In genomic region chr16:5097470-5098220, GRCh38 we compare ENCODE assay signal across 7 cellular contexts. TPM values are rescaled to one million over a fixed set of nuclear protein-coding genes. Genes with fewer than 3 reads are reported as not detected.
DNase-seq lines count a peak whose midpoint lies in the region; ATAC-seq, FAIRE-seq and TF ChIP-seq lines count a peak whose summit lies in the region.
"Not testable (repeated sequence)": the region's sequence is repeated elsewhere in the genome, so short reads cannot be mapped to it uniquely, and the experiment has no call there.

A gene with protein sequence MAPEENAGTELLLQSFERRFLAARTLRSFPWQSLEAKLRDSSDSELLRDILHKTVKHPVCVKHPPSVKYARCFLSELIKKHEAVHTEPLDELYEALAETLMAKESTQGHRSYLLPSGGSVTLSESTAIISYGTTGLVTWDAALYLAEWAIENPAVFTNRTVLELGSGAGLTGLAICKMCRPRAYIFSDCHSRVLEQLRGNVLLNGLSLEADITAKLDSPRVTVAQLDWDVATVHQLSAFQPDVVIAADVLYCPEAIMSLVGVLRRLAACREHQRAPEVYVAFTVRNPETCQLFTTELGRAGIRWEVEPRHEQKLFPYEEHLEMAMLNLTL (minus strand): TSS chr16:5097795. CDS start chr16:5097739, 56 bp downstream.

- H3K27me3 ChIP-seq in GM12878 (replicated peaks in 1 of 2; ENCODE audit: control insufficient read depth in 2 of 2, insufficient read depth in 2 of 2, low read length in 1 of 2) = not testable (repeated sequence)

- peak; percentile 72 for DNase-seq in GM18507 (ENCODE audit: extremely low spot score, insufficient read length, low read depth)
- DNase-seq in NCI-H2081 (lab: John Stamatoyannopoulos, UW) = peak; percentile 96 to 97
- DNase-seq in T-helper 9 cell = peak; percentile 84
- peak; percentile 93 for DNase-seq in GM12878 (ENCODE audit: low read depth, low spot score)
- DNase-seq in hippocampal formation (lab: John Stamatoyannopoulos, UW) = peak; percentile 97 to 100
- peak; percentile 96 for DNase-seq in retina

- in situ Hi-C loops in GM12878 (cut with MboI) = not testable (repeated sequence)

- POLR2A ChIA-PET in GM12878 (lab: Charles Lee) = interaction anchor here (0.6 to 1.1 kb wide), 3 partner anchors 62 to 109 kb away, joined by 3 read pairs; no protein-coding TSS in a partner anchor

- BruUV-seq in GM12878 (replicated peaks; lab: Mats Ljungman, UMichigan) = not testable (repeated sequence)

- TF ChIP-seq EP300 in GM12878 (IDR thresholded peaks at IDR 0.05; ENCODE audit: borderline replicate concordance in 1 of 2, control insufficient read depth in 1 of 2, low read depth in 2 of 2, low read length in 2 of 2) = not testable (repeated sequence)

- not testable (repeated sequence) for H3K79me2 ChIP-seq in GM12878 (ENCODE audit: control insufficient read depth, insufficient read depth, low read length)

- intact Hi-C loops in GM12878 (cut with micrococcal nuclease; ENCODE audit: unreplicated experiment) = loop anchor here (10.0 kb wide), 3 partner anchors 57 to 253 kb away; partner anchors contain the start of genes GLYR1 and UBN1

- CTCF ChIA-PET in GM12878 (lab: Yijun Ruan, JAX) = interaction anchor here (0.6 to 0.7 kb wide), 2 partner anchors 61 to 240 kb away, joined by 3 read pairs; no protein-coding TSS in a partner anchor

- H3K4me1 ChIP-seq in GM12878 (ENCODE audit: control insufficient read depth, insufficient read depth, low read length) = not testable (repeated sequence)

- SMC1A ChIA-PET in GM12878 (lab: Charles Lee; ENCODE audit: uncharacterized antibody, unreplicated experiment) = interaction anchor here (0.7 to 1.1 kb wide), 3 partner anchors 10 to 249 kb away, joined by 3 to 4 read pairs (median 4); no protein-coding TSS in a partner anchor

- 1% methylated on average over 52 of the region's 67 CpGs for WGBS in GM12878 (ENCODE audit: insufficient coverage, insufficient replicate concordance, low lambda C conversion rate, missing lambda C conversion rate)

- peak; percentile 61; the same call in 1 of the 2 replicates for TF ChIP-seq POLR2A in GM12878 (IDR thresholded peaks at IDR 0.05; ENCODE audit: low read depth, low read length)

- peak; percentile 90 for FAIRE-seq in GM18507 (lab: Jason Lieb, UNC)
- FAIRE-seq in GM12878 (lab: Jason Lieb, UNC) = peak; percentile 93

- RAD21 ChIA-PET in GM12878 (lab: Charles Lee; ENCODE audit: unreplicated experiment) = interaction anchor here (1.1 kb wide), 1 partner anchor 142 kb away, joined by 3 read pairs; no protein-coding TSS in a partner anchor

- H2AFZ ChIP-seq in GM12878 (ENCODE audit: control insufficient read depth, low read depth, low read length) = peak within 1 kb of the TSS; percentile 65

- TF ChIP-seq RAD21 in GM12878 (IDR thresholded peaks at IDR 0.05; ENCODE audit: insufficient read depth, low read depth, low read length) = not testable (repeated sequence)

- 0 out of 6 replicates have a peak, but pooled peaks of 1 of the 3 experiments have one; percentile 7 for TF ChIP-seq CTCF in GM12878 (IDR thresholded peaks at IDR 0.05 in 2 of 3, conservative IDR thresholded peaks at IDR 0.05 in 1 of 3; ENCODE audit: control insufficient read depth in 2 of 3, extremely low read depth in 1 of 3, insufficient read depth in 1 of 3, low read depth in 3 of 3, low read length in 3 of 3)

- not testable (repeated sequence) for H3K9me3 ChIP-seq in GM12878 (replicated peaks; ENCODE audit: control insufficient read depth, insufficient read depth, low read length)

- H3K4me2 ChIP-seq in GM12878 (ENCODE audit: control insufficient read depth, insufficient read depth) = peak within 1 kb of the TSS; percentile 62

- peak; percentile 98 for ATAC-seq in HG03025 (IDR thresholded peaks at IDR 0.05; ENCODE audit: low FRiP score, unreplicated experiment)
- peak; percentile 100 for ATAC-seq in GM12878

- H3K9ac ChIP-seq in GM12878 (ENCODE audit: control insufficient read depth, insufficient read depth, low read length) = peak within 1 kb of the TSS; percentile 60

- H4K20me1 ChIP-seq in GM12878 (ENCODE audit: control insufficient read depth, insufficient read depth) = not testable (repeated sequence)

- peak within 1 kb of the TSS; percentile 48 for H3K27ac ChIP-seq in GM12878 (ENCODE audit: control insufficient read depth, insufficient read depth)

- not testable (repeated sequence) for H3K36me3 ChIP-seq in GM12878 (ENCODE audit: control insufficient read depth in 2 of 2, insufficient read depth in 2 of 2, low read length in 1 of 2)

- peak within 1 kb of the TSS; percentile 73 for H3K4me3 ChIP-seq in GM12878

TF ChIP-seq in GM12878, 131 proteins besides CTCF, POLR2A, EP300 and RAD21 (continues in another document):
- TF ChIP-seq GATAD2B (conservative IDR thresholded peaks at IDR 0.05; ENCODE audit: low read depth) (peak; percentile 55; the same call in 1 of the 2 replicates), IRF3 (IDR thresholded peaks at IDR 0.05) (peak; percentile 22; the same call in 1 of the 2 replicates), RELB (IDR thresholded peaks at IDR 0.05; ENCODE audit: low read depth) (peak; percentile 59), TAF1 (IDR thresholded peaks at IDR 0.05; ENCODE audit: borderline replicate concordance, low read depth, low read length) (peak; percentile 36; the same call in 1 of the 2 replicates), MAX (IDR thresholded peaks at IDR 0.05; ENCODE audit: low read depth, low read length) (peak; percentile 17; the same call in 1 of the 2 replicates), IKZF2 (IDR thresholded peaks at IDR 0.05) (peak in 1 of 2 experiments; percentile 52; a peak in 2 of 4 replicates), MEF2B (IDR thresholded peaks at IDR 0.05; ENCODE audit: partially characterized antibody, poor library complexity, severe bottlenecking) (peak; percentile 67), RELA (IDR thresholded peaks at IDR 0.05; ENCODE audit: borderline replicate concordance, partially characterized antibody) (peak; percentile 44), IKZF1 (conservative IDR thresholded peaks at IDR 0.05) (0 out of 2 replicates have a peak, but pooled peaks have one; percentile 30), HDGF (IDR thresholded peaks at IDR 0.05) (peak; percentile 95; the same call in 1 of the 2 replicates)
- TF ChIP-seq, protein P1, sequence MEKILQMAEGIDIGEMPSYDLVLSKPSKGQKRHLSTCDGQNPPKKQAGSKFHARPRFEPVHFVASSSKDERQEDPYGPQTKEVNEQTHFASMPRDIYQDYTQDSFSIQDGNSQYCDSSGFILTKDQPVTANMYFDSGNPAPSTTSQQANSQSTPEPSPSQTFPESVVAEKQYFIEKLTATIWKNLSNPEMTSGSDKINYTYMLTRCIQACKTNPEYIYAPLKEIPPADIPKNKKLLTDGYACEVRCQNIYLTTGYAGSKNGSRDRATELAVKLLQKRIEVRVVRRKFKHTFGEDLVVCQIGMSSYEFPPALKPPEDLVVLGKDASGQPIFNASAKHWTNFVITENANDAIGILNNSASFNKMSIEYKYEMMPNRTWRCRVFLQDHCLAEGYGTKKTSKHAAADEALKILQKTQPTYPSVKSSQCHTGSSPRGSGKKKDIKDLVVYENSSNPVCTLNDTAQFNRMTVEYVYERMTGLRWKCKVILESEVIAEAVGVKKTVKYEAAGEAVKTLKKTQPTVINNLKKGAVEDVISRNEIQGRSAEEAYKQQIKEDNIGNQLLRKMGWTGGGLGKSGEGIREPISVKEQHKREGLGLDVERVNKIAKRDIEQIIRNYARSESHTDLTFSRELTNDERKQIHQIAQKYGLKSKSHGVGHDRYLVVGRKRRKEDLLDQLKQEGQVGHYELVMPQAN (conservative IDR thresholded peaks at IDR 0.05) = peak; percentile 80

RNA-seq across cellular contexts. Expression of the gene that starts here (rescaled TPM):
- total RNA-seq in GM12878 (2013; cell fraction: nucleolus; rRNA removed) = 7.9 and 8.5 TPM in 2 replicates
- 19.0 and 21.0 TPM in 2 replicates for total RNA-seq in GM12878 (2014; rRNA removed)
- total RNA-seq in GM12878 (2014; rRNA removed; fragmentation: Illumina TruSeq; extraction: Trizol) = 8.6 and 9.5 TPM in 2 replicates
- 17.5 and 19.0 TPM in 2 replicates for total RNA-seq in GM12878 (2021)
- 2.8 TPM for polyA plus RNA-seq in GM12878 (2011; ENCODE audit: low read depth)
- polyA plus RNA-seq in GM12878 (2011; rRNA removed) = 4.9 and 8.6 TPM in 2 replicates
- 10.6 and 16.4 TPM in 2 replicates for polyA plus RNA-seq in GM12878 (2011; cell fraction: cytosol; rRNA removed)
- polyA plus RNA-seq in GM12878 (2011; cell fraction: nucleus; rRNA removed) = 17.8 and 24.9 TPM in 2 replicates
- polyA plus RNA-seq in GM12878 (2012) = 6.3 and 6.7 TPM in 2 replicates
- polyA plus RNA-seq in GM12878 (2014; fragmentation: Illumina TruSeq; extraction: Trizol) = 5.0 and 9.5 TPM in 2 replicates
- polyA plus RNA-seq in GM12878 (2014; fragmentation: Nextera tagmentation; extraction: Ambion mirVana) = 1 to 10 TPM; 3.8 to 4.8 TPM
- polyA plus RNA-seq in GM12878 (2014; rRNA removed) = 17.5 and 21.1 TPM in 2 replicates
- 10 to 100 TPM; 26.0 to 28.1 TPM for polyA plus RNA-seq in GM12878 (2016; fragmentation: Nextera tagmentation; extraction: Ambion mirVana)
- polyA minus RNA-seq in GM12878 (2011; rRNA and poly(A)+ RNA removed) = 5.3 and 9.3 TPM in 2 replicates
- 5.1 and 6.4 TPM in 2 replicates for polyA minus RNA-seq in GM12878 (2011; cell fraction: cytosol; rRNA and poly(A)+ RNA removed)
- polyA minus RNA-seq in GM12878 (2011; cell fraction: nucleus; rRNA and poly(A)+ RNA removed) = 5.3 and 11.1 TPM in 2 replicates

Comparison
In these comparisons a context has a peak if more than half of its experiments do, and no peak if none do; other contexts are left out.
1. Peak in every context shown above with its lines: DNase-seq, ATAC-seq, H3K4me3 ChIP-seq and H3K27ac ChIP-seq.